In genomic region chr14:42617005-42617404, GRCh38 we compare ENCODE assay signal across 11 cellular contexts.
"Had no signal": no experiment of that assay in that cellular context is flagged by ENCODE, and none has a peak within 500 bp of the region (broad histone marks: within the 10 kb centered on the region; RNA-seq: fewer than 3 reads in every experiment).

No MANE protein-coding gene starts in this region.

- H3K9ac ChIP-seq: GM23248 had no signal

- H3K27ac ChIP-seq: GM23248 had no signal

- H3K4me3 ChIP-seq: GM23248, GM23338, HAP-1 had no signal

- H3K9me3 ChIP-seq: HAP-1 had no signal

- H2AFZ ChIP-seq: GM23248, GM23338 had no signal

- DNase-seq: GM23248, GOT3, H7, H9, HCEC 1CT, HFFc6 had no signal

- H3K4me2 ChIP-seq: GM23338 had no signal

- H3K4me1 ChIP-seq: HAP-1 had no signal

- H3K36me3 ChIP-seq: HAP-1 had no signal

- ATAC-seq: GM23338, HCT116 had no signal

- FAIRE-seq: H1, H54 had no signal
